In genomic region chr9:124334568-124335319, GRCh38 we compare ENCODE assay signal across 29 cellular contexts.
"Had no signal": no experiment of that assay in that cellular context is flagged by ENCODE, and none has a peak within 500 bp of the region (broad histone marks: within the 10 kb centered on the region; RNA-seq: fewer than 3 reads in every experiment).

No MANE protein-coding gene starts in this region.

- H3K4me1 ChIP-seq: esophagus squamous epithelium, stomach, suprapubic skin, vagina had no signal

- H3K36me3 ChIP-seq: gastrocnemius medialis had no signal

- H3K27me3 ChIP-seq: esophagus squamous epithelium, gastrocnemius medialis, stomach, suprapubic skin, vagina had no signal

- H3K27me3 Mint-ChIP-seq: activated CD4-positive, alpha-beta T cell treated with anti-CD3 and anti-CD28 coated beads, Interleukin-2, amount 10 ng/mL, durations not matched to agents 7 days and 5 days; activated CD8-positive, alpha-beta memory T cell treated with anti-CD3 and anti-CD28 coated beads, Interleukin-2, amount 10 ng/mL, durations not matched to agents 7 days and 5 days; activated CD8-positive, alpha-beta T cell treated with anti-CD3 and anti-CD28 coated beads for 36 hours; activated naive CD4-positive, alpha-beta T cell treated with anti-CD3 and anti-CD28 coated beads, Interleukin-2, amount 50 U/mL, for 24 hours; brain; progenitor cell of endocrine pancreas had no signal

- H3K4me3 ChIP-seq: esophagus squamous epithelium, gastrocnemius medialis, stomach, suprapubic skin, vagina had no signal

- H3K36me3 Mint-ChIP-seq: activated naive CD4-positive, alpha-beta T cell treated with anti-CD3 and anti-CD28 coated beads, Interleukin-2, amount 50 U/mL, for 24 hours had no signal

- H3K4me3 Mint-ChIP-seq: activated CD4-positive, alpha-beta T cell treated with anti-CD3 and anti-CD28 coated beads, Interleukin-2, amount 10 ng/mL, durations not matched to agents 7 days and 5 days; activated CD8-positive, alpha-beta memory T cell treated with anti-CD3 and anti-CD28 coated beads, Interleukin-2, amount 10 ng/mL, durations not matched to agents 7 days and 5 days; activated CD8-positive, alpha-beta T cell treated with anti-CD3 and anti-CD28 coated beads for 36 hours; activated naive CD4-positive, alpha-beta T cell treated with anti-CD3 and anti-CD28 coated beads, Interleukin-2, amount 50 U/mL, for 24 hours; activated T-helper 1 cell treated with anti-CD3 and anti-CD28 coated beads, Interleukin-12 subunit alpha, Interleukin-12 subunit beta, Interleukin-2, Interleukin-4 antibody, amounts not matched to agents 30 ng/mL and 10 ng/mL and 1 ng/mL, durations not matched to agents 14 hours and 24 hours and 36 hours; brain; T-helper 2 cell treated with Interferon-gamma antibody and Interleukin-4, amounts not matched to agents 5 μg/mL and 100 μg/mL, for 36 hours had no signal

- H3K9me3 Mint-ChIP-seq: activated CD4-positive, alpha-beta T cell treated with anti-CD3 and anti-CD28 coated beads, Interleukin-2, amount 10 ng/mL, durations not matched to agents 7 days and 5 days; activated naive CD4-positive, alpha-beta T cell treated with anti-CD3 and anti-CD28 coated beads, Interleukin-2, amount 50 U/mL, for 24 hours; activated T-helper 1 cell treated with anti-CD3 and anti-CD28 coated beads, Interleukin-12 subunit alpha, Interleukin-12 subunit beta, Interleukin-2, Interleukin-4 antibody, amounts not matched to agents 30 ng/mL and 10 ng/mL and 1 ng/mL, durations not matched to agents 14 hours and 24 hours and 36 hours; T-helper 2 cell treated with Interferon-gamma antibody and Interleukin-4, amounts not matched to agents 5 μg/mL and 100 μg/mL, for 36 hours had no signal

- H3K9me3 ChIP-seq: gastrocnemius medialis, suprapubic skin had no signal

- H3K4me1 Mint-ChIP-seq: activated CD4-positive, alpha-beta T cell treated with anti-CD3 and anti-CD28 coated beads, Interleukin-2, amount 10 ng/mL, durations not matched to agents 7 days and 5 days; activated CD8-positive, alpha-beta memory T cell treated with anti-CD3 and anti-CD28 coated beads, Interleukin-2, amount 10 ng/mL, durations not matched to agents 7 days and 5 days; activated naive CD4-positive, alpha-beta T cell treated with anti-CD3 and anti-CD28 coated beads, Interleukin-2, amount 50 U/mL, for 24 hours had no signal

- DNase-seq: activated CD4-positive, alpha-beta T cell treated with anti-CD3 and anti-CD28 coated beads, Interleukin-2, amount 10 ng/mL, durations not matched to agents 7 days and 5 days; activated CD4-positive, CD25-positive, alpha-beta regulatory T cell treated with anti-CD3 and anti-CD28 coated beads, Interleukin-2, amount 50 U/mL, for 72 hours; activated CD8-positive, alpha-beta memory T cell treated with anti-CD3 and anti-CD28 coated beads, Interleukin-2, amount 10 ng/mL, durations not matched to agents 7 days and 5 days; activated CD8-positive, alpha-beta T cell treated with anti-CD3 and anti-CD28 coated beads for 36 hours; activated gamma-delta T cell treated with Interleukin-2 at 50 U/mL for 16 hours; activated T-cell treated with anti-CD3 and anti-CD28 coated beads for 4 hours; anterior cingulate cortex; caudate nucleus; dermis blood vessel endothelial cell; effector memory CD4-positive, alpha-beta T cell; esophagus squamous epithelium; gastrocnemius medialis; hippocampal formation; kidney glomerular epithelial cell; left ventricle myocardium superior; mammary epithelial cell; midbrain; retina; stimulated activated CD4-positive, alpha-beta T cell treated with anti-CD3 and anti-CD28 coated beads, Interleukin-12 subunit alpha, Interleukin-12 subunit beta, amount 100 ng/mL, for 4 hours; stomach; trophoblast cell had no signal

- ATAC-seq: activated CD8-positive, alpha-beta memory T cell treated with anti-CD3 and anti-CD28 coated beads, Interleukin-2, amount 10 ng/mL, durations not matched to agents 7 days and 5 days; activated CD8-positive, alpha-beta T cell treated with anti-CD3 and anti-CD28 coated beads for 36 hours; gastrocnemius medialis; left ventricle myocardium superior had no signal

- H3K27ac Mint-ChIP-seq: activated CD4-positive, alpha-beta T cell treated with anti-CD3 and anti-CD28 coated beads, Interleukin-2, amount 10 ng/mL, durations not matched to agents 7 days and 5 days; activated CD8-positive, alpha-beta memory T cell treated with anti-CD3 and anti-CD28 coated beads, Interleukin-2, amount 10 ng/mL, durations not matched to agents 7 days and 5 days; activated CD8-positive, alpha-beta T cell treated with anti-CD3 and anti-CD28 coated beads for 36 hours; activated naive CD4-positive, alpha-beta T cell treated with anti-CD3 and anti-CD28 coated beads, Interleukin-2, amount 50 U/mL, for 24 hours; progenitor cell of endocrine pancreas; T-helper 2 cell treated with Interferon-gamma antibody and Interleukin-4, amounts not matched to agents 5 μg/mL and 100 μg/mL, for 36 hours had no signal

- H3K27ac ChIP-seq: esophagus squamous epithelium, gastrocnemius medialis, stomach, suprapubic skin, vagina, VCaP had no signal
